ENCODE assay signal across 8 cellular contexts in the genomic region with DNA sequence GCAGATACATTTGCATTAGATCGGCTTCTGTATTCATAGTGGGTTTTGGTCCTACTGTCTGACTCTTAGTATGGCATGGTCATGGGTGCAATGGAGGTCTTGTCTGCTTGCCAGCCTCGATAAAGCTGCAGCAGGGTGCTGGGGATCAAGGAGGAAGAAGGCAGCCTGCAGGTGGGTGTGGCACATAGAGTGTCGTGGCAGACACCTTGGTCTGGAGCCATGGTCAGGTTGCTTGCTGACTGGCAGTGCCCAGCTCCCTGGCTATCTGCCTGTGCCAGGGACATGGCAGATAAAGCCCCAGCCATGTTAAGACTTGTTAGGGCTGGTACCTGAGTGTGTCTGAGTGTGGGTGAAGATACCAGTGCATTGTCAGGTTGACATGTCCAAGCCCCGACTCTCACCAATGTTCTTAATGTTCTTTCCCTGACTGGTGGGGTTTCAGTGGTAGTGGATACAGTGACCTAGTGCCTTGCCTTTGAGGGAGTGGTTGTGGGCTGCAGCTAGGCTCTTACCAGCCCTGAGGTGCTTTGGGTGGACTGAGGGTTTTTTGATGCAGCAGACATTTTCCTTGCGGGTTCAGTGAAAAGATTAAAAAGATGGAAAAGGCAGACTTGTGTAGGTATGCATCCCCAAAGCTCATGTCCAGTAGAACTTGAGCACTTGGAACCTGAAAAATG. TPM values are rescaled to one million over a fixed set of nuclear protein-coding genes. Genes with fewer than 3 reads are reported as not detected.
DNase-seq lines count a peak whose midpoint lies in the region; ATAC-seq, FAIRE-seq and TF ChIP-seq lines count a peak whose summit lies in the region.

No MANE protein-coding gene starts in this region.

- H3K4me3 ChIP-seq in H1 (ENCODE audit: extremely low read depth in 1 of 4, insufficient read depth in 2 of 4, low read depth in 3 of 4, low read length in 4 of 4) (peak overlapping the region; percentile 22 to 90 (median 24); a peak in 6 of 8 replicates), retinal pigment epithelial cell (ENCODE audit: low read length) (peak overlapping the region; percentile 77), right cardiac atrium (ENCODE audit: low read length) (no peak overlapping the region)

- no peak overlapping the region for H2BK120ac ChIP-seq in H1 (replicated peaks; ENCODE audit: low read depth, low read length)

- no peak overlapping the region for H2AFZ ChIP-seq in H1 (ENCODE audit: low read length)

- 0 out of 7 replicates have a peak overlapping the region, but pooled peaks of 1 of the 4 experiments have one; percentile 37 for H3K9ac ChIP-seq in H1 (replicated peaks in 1 of 4; ENCODE audit: extremely low read depth in 1 of 4, low read depth in 3 of 4, low read length in 3 of 4)

- H2BK12ac ChIP-seq in H1 (ENCODE audit: low read depth, low read length): no peak overlapping the region

- H3K27me3 ChIP-seq in H1 (replicated peaks in 1 of 4; ENCODE audit: control insufficient read depth in 3 of 4, extremely low read depth in 1 of 4, insufficient read depth in 3 of 4, low read length in 3 of 4) (no peaks in the 10 kb centered on the region), right cardiac atrium (ENCODE audit: control insufficient read depth, insufficient read depth) (no peaks in the 10 kb centered on the region)

- H3K9me3 ChIP-seq in H1 (ENCODE audit: insufficient read depth in 2 of 2, low read depth in 1 of 2, low read length in 1 of 2) (no peaks in the 10 kb centered on the region), right cardiac atrium (ENCODE audit: control insufficient read depth, low read length) (no peaks in the 10 kb centered on the region)

- H4K20me1 ChIP-seq in H1 (replicated peaks in 1 of 2; ENCODE audit: control insufficient read depth in 1 of 2, insufficient read depth in 2 of 2, low read length in 2 of 2): peaks cover 12 to 18% of the 10 kb centered on the region in 2 experiments

- no peak overlapping the region for H3K4ac ChIP-seq in H1 (replicated peaks; ENCODE audit: insufficient read length, low read depth, low read length)

- H2BK5ac ChIP-seq in H1 (ENCODE audit: low read depth, low read length): peak overlapping the region; percentile 55

- DNase-seq in NCI-H748 (lab: John Stamatoyannopoulos, UW; ENCODE audit: unreplicated experiment): peak; percentile 24
- no peak for DNase-seq in NCI-H748 treated with DMSO at 0.1 percent for 48 hours (lab: John Stamatoyannopoulos, UW)
- peak; percentile 4 to 12 for DNase-seq in NOMO-1 (lab: John Stamatoyannopoulos, UW; ENCODE audit: unreplicated experiment in 2 of 2)
- DNase-seq in H1 (ENCODE audit: low read depth in 1 of 2, low spot score in 2 of 2): no peak
- DNase-seq in retinal pigment epithelial cell (ENCODE audit: low read depth): no peak
- no peak for DNase-seq in NCI-H146 (lab: John Stamatoyannopoulos, UW)
- DNase-seq in NCI-H2081 (lab: John Stamatoyannopoulos, UW): no peak
- DNase-seq in right cardiac atrium: no peak

- H3K4me2 ChIP-seq in H1 (ENCODE audit: insufficient read depth in 1 of 2, low read depth in 2 of 2, low read length in 2 of 2): peak overlapping the region; percentile 70 to 79

- H3K79me2 ChIP-seq in H1 (ENCODE audit: control insufficient read depth in 1 of 2, insufficient read depth in 2 of 2, low read length in 2 of 2): peaks cover 43 to 64% of the 10 kb centered on the region in 2 experiments

- TF ChIP-seq RAD21 in H1 (IDR thresholded peaks at IDR 0.05 in 1 of 2, conservative IDR thresholded peaks at IDR 0.05 in 1 of 2; ENCODE audit: low read depth in 2 of 2, low read length in 2 of 2): no peak

- 0 out of 2 replicates have a peak overlapping the region, but pooled peaks have one; percentile 16 for H2BK15ac ChIP-seq in H1 (ENCODE audit: low read length)

- peak overlapping the region; percentile 5; the same call in 1 of the 2 replicates for H2AK5ac ChIP-seq in H1 (ENCODE audit: low read depth, low read length)

- TF ChIP-seq CTCF in H1 (IDR thresholded peaks at IDR 0.05; ENCODE audit: control extremely low read depth in 1 of 3, insufficient read depth in 1 of 3, low read depth in 1 of 3, low read length in 3 of 3) (no peak), retinal pigment epithelial cell (conservative IDR thresholded peaks at IDR 0.05; ENCODE audit: low read depth, low read length) (no peak)

- no peak overlapping the region for H4K91ac ChIP-seq in H1 (replicated peaks; ENCODE audit: insufficient read length, low read length)

- H3K23me2 ChIP-seq in H1 (ENCODE audit: low read depth, low read length): peaks cover 13% of the 10 kb centered on the region

- POLR2A ChIA-PET in H1 (lab: Charles Lee; ENCODE audit: partially characterized antibody): interaction anchor here (1.3 to 5.9 kb wide), 4 partner anchors 11 to 113 kb away, joined by 4 to 57 read pairs (median 30); partner anchors contain the start of gene DHX35

- no peak overlapping the region for H4K8ac ChIP-seq in H1 (ENCODE audit: extremely low read depth, insufficient read depth, low read length)

- no peak for ATAC-seq in right cardiac atrium

- peaks cover 0 to 5% (median 2%) of the 10 kb centered on the region in 4 experiments; a peak in 3 of 8 replicates for H3K36me3 ChIP-seq in H1 (ENCODE audit: control insufficient read depth in 2 of 4, insufficient read depth in 4 of 4, low read length in 3 of 4)

- H3K56ac ChIP-seq in H1 (replicated peaks; ENCODE audit: insufficient read length, low read depth, low read length): no peak overlapping the region

- H3K14ac ChIP-seq in H1 (ENCODE audit: insufficient read length): no peak overlapping the region

- H3K23ac ChIP-seq in H1 (ENCODE audit: insufficient read length): no peak overlapping the region

- no peak overlapping the region for H3K18ac ChIP-seq in H1 (ENCODE audit: extremely low read depth, low read length)

- intact Hi-C loops in right cardiac atrium (cut with DNase I): loop anchor here in 3 of 4 donors (5.0 kb wide), 1 partner anchor 119 kb away; no protein-coding TSS in a partner anchor

- CTCF ChIA-PET in H1 (lab: Charles Lee; ENCODE audit: partially characterized antibody): interaction anchor here (0.5 to 1.4 kb wide), 4 partner anchors 9 to 236 kb away, joined by 3 read pairs; no protein-coding TSS in a partner anchor

- no peak for FAIRE-seq in H1 (lab: Jason Lieb, UNC)

- H3K79me1 ChIP-seq in H1 (ENCODE audit: low read depth, low read length): peaks cover 15% of the 10 kb centered on the region

- 84% methylated on average over 5 of the region's 5 CpGs; no CpG with 5 or more reads in 1 of the 2 experiments for WGBS in H1 (ENCODE audit: extremely low coverage in 1 of 2, insufficient coverage in 1 of 2, insufficient read length in 1 of 2, insufficient replicate concordance in 2 of 2, low coverage in 1 of 2, low lambda C conversion rate in 2 of 2, missing lambda C conversion rate in 1 of 2), 2 experiments
- WGBS in right cardiac atrium: 66% methylated on average over 5 of the region's 5 CpGs

- no peak for TF ChIP-seq EP300 in H1 (IDR thresholded peaks at IDR 0.05; ENCODE audit: borderline replicate concordance in 1 of 2, low read depth in 2 of 2, low read length in 2 of 2)

- no peak overlapping the region for H4K5ac ChIP-seq in H1 (ENCODE audit: insufficient read length, low read depth, low read length)

- TF ChIP-seq POLR2A in H1 (IDR thresholded peaks at IDR 0.05; ENCODE audit: control extremely low read depth in 1 of 2, low read depth in 2 of 2, low read length in 2 of 2): no peak

- H2BK20ac ChIP-seq in H1 (ENCODE audit: low read length): no peak overlapping the region

- H3K4me1 ChIP-seq in H1 (replicated peaks in 1 of 4; ENCODE audit: control insufficient read depth in 3 of 4, insufficient read depth in 4 of 4, low read length in 3 of 4) (peaks cover 6 to 12% (median 8%) of the 10 kb centered on the region in 4 experiments), right cardiac atrium (ENCODE audit: control insufficient read depth, insufficient read depth, low read length) (peaks cover 2% of the 10 kb centered on the region)

- H3K27ac ChIP-seq in H1 (ENCODE audit: low read depth, low read length) (no peak overlapping the region), right cardiac atrium (ENCODE audit: low read length) (no peak overlapping the region)

TF ChIP-seq in H1, 55 proteins besides CTCF, POLR2A, EP300 and RAD21:
- TF ChIP-seq POLR2AphosphoS5 (IDR thresholded peaks at IDR 0.05; ENCODE audit: low read depth, low read length): 0 out of 2 replicates have a peak, but pooled peaks have one; percentile 33
- TF ChIP-seq CHD2 (IDR thresholded peaks at IDR 0.05; ENCODE audit: low read length): no peak
- no peak for TF ChIP-seq SUZ12 (IDR thresholded peaks at IDR 0.05; ENCODE audit: low read length)

RNA-seq across cellular contexts. Expression of gene FAM83D, which starts 1.8 kb away (rescaled TPM):
- total RNA-seq in H1 (2021; fragmentation: NEBNext Ultra II Directional; extraction: Animal tissue kit (Norgen Biotek cat#: 25700)): 61.4 and 62.6 TPM in 2 replicates
- polyA plus RNA-seq in H1 (2011; rRNA removed): 47.2 and 60.9 TPM in 2 replicates
- 63.9 TPM for polyA plus RNA-seq in H1 (2011; cell fraction: cytosol; rRNA removed)
- 42.1 TPM for polyA plus RNA-seq in H1 (2011; cell fraction: nucleus; rRNA removed)
- polyA plus RNA-seq in H1 (2012, experiment 1 of 2): 39.8 to 46.0 TPM (median 43.3 TPM) in 4 replicates
- 24.2 TPM for polyA plus RNA-seq in H1 (2012, experiment 2 of 2)
- 37.7 TPM for polyA plus RNA-seq in H1 (2013, experiment 1 of 2)
- 37.8 TPM for polyA plus RNA-seq in H1 (2013, experiment 2 of 2)
- 59.5 and 70.5 TPM in 2 replicates for polyA minus RNA-seq in H1 (2011; rRNA and poly(A)+ RNA removed)
- polyA minus RNA-seq in H1 (2011; cell fraction: cytosol; rRNA and poly(A)+ RNA removed): 40.0 TPM
- 48.7 TPM for polyA minus RNA-seq in H1 (2011; cell fraction: nucleus; rRNA and poly(A)+ RNA removed)
- total RNA-seq in right cardiac atrium: under 1 TPM; 0.62 to 0.95 (median 0.78) TPM
- 0.63 TPM for polyA plus RNA-seq in right cardiac atrium

RNA-seq across cellular contexts. Expression of gene DHX35, which starts 34.1 kb away (rescaled TPM):
- total RNA-seq in H1 (2021; fragmentation: NEBNext Ultra II Directional; extraction: Animal tissue kit (Norgen Biotek cat#: 25700)): 20.1 and 21.9 TPM in 2 replicates
- 21.6 and 27.7 TPM in 2 replicates for polyA plus RNA-seq in H1 (2011; rRNA removed)
- 27.6 TPM for polyA plus RNA-seq in H1 (2011; cell fraction: cytosol; rRNA removed)
- polyA plus RNA-seq in H1 (2011; cell fraction: nucleus; rRNA removed): 37.3 TPM
- 18.5 to 21.2 TPM (median 19.9 TPM) in 4 replicates for polyA plus RNA-seq in H1 (2012, experiment 1 of 2)
- polyA plus RNA-seq in H1 (2012, experiment 2 of 2): 4.8 TPM
- 11.0 TPM for polyA plus RNA-seq in H1 (2013, experiment 1 of 2)
- 9.9 TPM for polyA plus RNA-seq in H1 (2013, experiment 2 of 2)
- polyA minus RNA-seq in H1 (2011; rRNA and poly(A)+ RNA removed): 31.9 and 39.7 TPM in 2 replicates
- 15.6 TPM for polyA minus RNA-seq in H1 (2011; cell fraction: cytosol; rRNA and poly(A)+ RNA removed)
- 29.7 TPM for polyA minus RNA-seq in H1 (2011; cell fraction: nucleus; rRNA and poly(A)+ RNA removed)
- 10 to 100 TPM; 19.9 to 27.5 (median 21.3) TPM for total RNA-seq in right cardiac atrium
- 11.6 TPM for polyA plus RNA-seq in right cardiac atrium

Comparison
In these comparisons a context has a peak if more than half of its experiments do, and no peak if none do; other contexts are left out.
1. DNase-seq: peak in NCI-H748 (single experiment) and NOMO-1 (2 of 2); none in NCI-H748 treated with DMSO at 0.1 percent for 48 hours (single experiment), H1 (0 of 2), retinal pigment epithelial cell (single experiment), NCI-H146 (single experiment), NCI-H2081 (0 of 2) and right cardiac atrium (0 of 3).
2. RNA of gene FAM83D, which starts 1.8 kb away (total RNA-seq): 61.4 to 62.6 TPM in H1; 0.62 to 0.95 TPM in right cardiac atrium; every median in the first group is over 10 times any median in the second.